ENCODE assay signal across 34 cellular contexts in genomic region chr17:45195424-45195823, GRCh38. TPM values are rescaled to one million over a fixed set of nuclear protein-coding genes. Genes with fewer than 3 reads are reported as not detected.
DNase-seq lines count a peak whose midpoint lies in the region; ATAC-seq, FAIRE-seq and TF ChIP-seq lines count a peak whose summit lies in the region.
"Had no signal": no experiment of that assay in that cellular context is flagged by ENCODE, and none has a peak within 500 bp of the region (broad histone marks: within the 10 kb centered on the region; RNA-seq: fewer than 3 reads in every experiment).

No MANE protein-coding gene starts in this region.

- H3K4me3 ChIP-seq in A549 (no peak overlapping the region), HEK293 (ENCODE audit: low read depth, low read length) (no peak overlapping the region), K562 (no peak overlapping the region), H1 (ENCODE audit: extremely low read depth in 1 of 4, insufficient read depth in 2 of 4, low read depth in 3 of 4, low read length in 4 of 4) (no peak overlapping the region)
- H3K4me3 ChIP-seq: BLaER1; BLaER1 treated with 17β-estradiol and CSF1 and Interleukin-3, amounts not matched to agents 10 nM and 100 nM had no signal

- ATAC-seq in A549 (no peak), K562 (no peak), GM21367 (IDR thresholded peaks at IDR 0.05; ENCODE audit: unreplicated experiment) (no peak), GM18511 (IDR thresholded peaks at IDR 0.05; ENCODE audit: unreplicated experiment) (no peak)
- ATAC-seq: CD8-positive, alpha-beta T cell had no signal

- H3K27me3 ChIP-seq in K562 (ENCODE audit: control insufficient read depth in 2 of 2, insufficient read depth in 2 of 2, low read length in 2 of 2) = no peaks in the 10 kb centered on the region; a peak in 2 of 5 replicates
- H3K27me3 ChIP-seq in H1 (replicated peaks in 1 of 4; ENCODE audit: control insufficient read depth in 3 of 4, extremely low read depth in 1 of 4, insufficient read depth in 3 of 4, low read length in 3 of 4) = no peaks in the 10 kb centered on the region
- H3K27me3 ChIP-seq: BE2C; BLaER1; BLaER1 treated with 17β-estradiol and CSF1 and Interleukin-3, amounts not matched to agents 10 nM and 100 nM had no signal

- TF ChIP-seq POLR2A in A549 (IDR thresholded peaks at IDR 0.05; ENCODE audit: low read length) (no peak), K562 (conservative IDR thresholded peaks at IDR 0.05) (no peak), H1 (IDR thresholded peaks at IDR 0.05; ENCODE audit: control extremely low read depth in 1 of 2, low read depth in 2 of 2, low read length in 2 of 2) (no peak)

- no peak overlapping the region for H2BK5ac ChIP-seq in H1 (ENCODE audit: low read depth, low read length)

- H3K27ac ChIP-seq in A549 (peak overlapping the region; percentile 86; a peak in 3 of 6 replicates), HEK293 (ENCODE audit: extremely low read depth, low read depth, low read length) (no peak overlapping the region), K562 (ENCODE audit: extremely low read depth, low read depth, low read length) (no peak overlapping the region), H1 (ENCODE audit: low read depth, low read length) (no peak overlapping the region)
- H3K27ac ChIP-seq: 22Rv1, BLaER1, C4-2B had no signal

- no peak overlapping the region for H4K5ac ChIP-seq in H1 (ENCODE audit: insufficient read length, low read depth, low read length)

- FAIRE-seq in A549 (lab: Jason Lieb, UNC) (no peak), K562 (lab: Jason Lieb, UNC) (no peak), H1 (lab: Jason Lieb, UNC) (no peak)
- FAIRE-seq: A204.1, D721Med had no signal

- H3K79me2 ChIP-seq in K562 (ENCODE audit: control insufficient read depth, insufficient read depth, low read length) = no peaks in the 10 kb centered on the region
- H3K79me2 ChIP-seq in H1 (ENCODE audit: control insufficient read depth in 1 of 2, insufficient read depth in 2 of 2, low read length in 2 of 2) = no peaks in the 10 kb centered on the region

- TF ChIP-seq CTCF in A549 (IDR thresholded peaks at IDR 0.05) (no peak), HEK293 (tag by site-specific recombination; IDR thresholded peaks at IDR 0.05) (no peak), K562 (IDR thresholded peaks at IDR 0.05 in 2 of 3, conservative IDR thresholded peaks at IDR 0.05 in 1 of 3; ENCODE audit: insufficient read depth in 2 of 3, low read depth in 1 of 3, low read length in 3 of 3) (no peak), H1 (IDR thresholded peaks at IDR 0.05; ENCODE audit: control extremely low read depth in 1 of 3, insufficient read depth in 1 of 3, low read depth in 1 of 3, low read length in 3 of 3) (no peak)

- H2BK12ac ChIP-seq in H1 (ENCODE audit: low read depth, low read length) = no peak overlapping the region

- no peak overlapping the region for H3K14ac ChIP-seq in H1 (ENCODE audit: insufficient read length)

- no peak overlapping the region for H3K9ac ChIP-seq in K562 (ENCODE audit: insufficient read depth in 1 of 2, low read depth in 2 of 2, low read length in 2 of 2)
- H3K9ac ChIP-seq in H1 (replicated peaks in 1 of 4; ENCODE audit: extremely low read depth in 1 of 4, low read depth in 3 of 4, low read length in 3 of 4) = no peak overlapping the region
- H3K9ac ChIP-seq: BLaER1; BLaER1 treated with 17β-estradiol and CSF1 and Interleukin-3, amounts not matched to agents 10 nM and 100 nM had no signal

- H3K9me3 ChIP-seq in A549 = no peaks in the 10 kb centered on the region
- no peaks in the 10 kb centered on the region for H3K9me3 ChIP-seq in HEK293 (ENCODE audit: control insufficient read depth, insufficient read depth, low read depth, low read length)
- no peaks in the 10 kb centered on the region for H3K9me3 ChIP-seq in K562 (replicated peaks; ENCODE audit: control insufficient read depth, insufficient read depth, low read depth, low read length)
- no peaks in the 10 kb centered on the region for H3K9me3 ChIP-seq in H1 (ENCODE audit: insufficient read depth in 2 of 2, low read depth in 1 of 2, low read length in 1 of 2)
- H3K9me3 ChIP-seq: BE2C, BLaER1 had no signal

- no peaks in the 10 kb centered on the region for H3K36me3 ChIP-seq in HEK293 (ENCODE audit: control insufficient read depth in 2 of 2, insufficient read depth in 1 of 2, low read length in 2 of 2)
- H3K36me3 ChIP-seq in K562 (ENCODE audit: control insufficient read depth, insufficient read depth, low read length) = no peaks in the 10 kb centered on the region
- H3K36me3 ChIP-seq in H1 (ENCODE audit: control insufficient read depth in 2 of 4, insufficient read depth in 4 of 4, low read length in 3 of 4) = no peaks in the 10 kb centered on the region
- H3K36me3 ChIP-seq: BE2C; BLaER1; BLaER1 treated with 17β-estradiol and CSF1 and Interleukin-3, amounts not matched to agents 10 nM and 100 nM had no signal

- H3K4me2 ChIP-seq in A549 (no peak overlapping the region), K562 (ENCODE audit: insufficient read depth, low read length) (no peak overlapping the region), H1 (ENCODE audit: insufficient read depth in 1 of 2, low read depth in 2 of 2, low read length in 2 of 2) (no peak overlapping the region)
- H3K4me2 ChIP-seq: BLaER1; BLaER1 treated with 17β-estradiol and CSF1 and Interleukin-3, amounts not matched to agents 10 nM and 100 nM had no signal

- TF ChIP-seq EP300 in A549 (IDR thresholded peaks at IDR 0.05) (no peak), K562 (IDR thresholded peaks at IDR 0.05; ENCODE audit: low read length) (no peak), H1 (IDR thresholded peaks at IDR 0.05; ENCODE audit: borderline replicate concordance in 1 of 2, low read depth in 2 of 2, low read length in 2 of 2) (no peak)

- no peak overlapping the region for H2BK20ac ChIP-seq in H1 (ENCODE audit: low read length)

- no peaks in the 10 kb centered on the region for H3K79me1 ChIP-seq in H1 (ENCODE audit: low read depth, low read length)

- H3K23ac ChIP-seq in H1 (ENCODE audit: insufficient read length) = no peak overlapping the region

- DNase-seq in A549 (ENCODE audit: low read depth in 1 of 2, low spot score in 1 of 2) (no peak), K562 (ENCODE audit: extremely low read depth in 1 of 4, low spot score in 3 of 4) (no peak), H1 (ENCODE audit: low read depth in 1 of 2, low spot score in 2 of 2) (no peak), T-helper 1 cell (no peak), medulla oblongata (ENCODE audit: extremely low spot score) (no peak)
- DNase-seq: 8988T; ACHN; AML-193; BE2C; C1 segment of cervical spinal cord; Caco-2; Calu3; CD4-positive, alpha-beta memory T cell; CD4-positive, alpha-beta T cell; CD4-positive, CD25-positive, alpha-beta regulatory T cell; CD8-positive, alpha-beta memory T cell; CD8-positive, alpha-beta T cell; COR-L47; DMS 273 treated with DMSO at 0.1 percent for 48 hours; DMS153; DMS53; DMS79; DMS79 treated with DMSO at 0.1 percent for 48 hours; DND-41; EL had no signal

- no peak overlapping the region for H4K91ac ChIP-seq in H1 (replicated peaks; ENCODE audit: insufficient read length, low read length)

- H2AFZ ChIP-seq in K562 (ENCODE audit: low read depth, low read length) = no peak overlapping the region
- no peak overlapping the region for H2AFZ ChIP-seq in H1 (ENCODE audit: low read length)

- H2BK15ac ChIP-seq in H1 (ENCODE audit: low read length) = no peak overlapping the region

- CTCF ChIA-PET in A549 (lab: Yijun Ruan, JAX) (interaction anchor here (20.4 to 52.3 kb wide), 2 partner anchors 31 to 61 kb away, joined by 639 to 2147 read pairs; partner anchors contain the start of genes ACBD4, HEXIM1, HEXIM2 and PLCD3), HEK293 (lab: Yijun Ruan, JAX) (interaction anchor here (1.6 to 10.8 kb wide), 2 partner anchors 45 to 59 kb away, joined by 13 to 301 read pairs; partner anchors contain the start of gene ACBD4), K562 (lab: Yijun Ruan, JAX; ENCODE audit: low intra/inter-chr PET ratio) (interaction anchor here (7.5 kb wide), 1 partner anchor 61 kb away, joined by 165 read pairs; the partner anchor contains the start of genes ACBD4 and PLCD3), H1 (lab: Charles Lee; ENCODE audit: partially characterized antibody) (interaction anchor here (0.6 to 11.9 kb wide), 7 partner anchors 9 to 847 kb away, joined by 3 to 187 read pairs (median 4); partner anchors contain the start of genes ACBD4, HEXIM1, HEXIM2 and PLCD3)

- no peak overlapping the region for H2AK5ac ChIP-seq in H1 (ENCODE audit: low read depth, low read length)

- intact Hi-C loops in K562 (cut with micrococcal nuclease) = no loop called here

- no peaks in the 10 kb centered on the region for H3K23me2 ChIP-seq in H1 (ENCODE audit: low read depth, low read length)

- BruUV-seq in K562 (replicated peaks; lab: Mats Ljungman, UMichigan) = no TSS peak

- H4K20me1 ChIP-seq in K562 (replicated peaks; ENCODE audit: control insufficient read depth, insufficient read depth, low read length) (no peaks in the 10 kb centered on the region), H1 (replicated peaks in 1 of 2; ENCODE audit: control insufficient read depth in 1 of 2, insufficient read depth in 2 of 2, low read length in 2 of 2) (no peaks in the 10 kb centered on the region)
- H4K20me1 ChIP-seq: BLaER1; BLaER1 treated with 17β-estradiol and CSF1 and Interleukin-3, amounts not matched to agents 10 nM and 100 nM had no signal

- no peak for TF ChIP-seq RAD21 in A549 (conservative IDR thresholded peaks at IDR 0.05 in 1 of 2, IDR thresholded peaks at IDR 0.05 in 1 of 2)
- TF ChIP-seq RAD21 in K562 (CRISPR knock-in tag; conservative IDR thresholded peaks at IDR 0.05 in 1 of 2, IDR thresholded peaks at IDR 0.05 in 1 of 2) = no peak
- no peak for TF ChIP-seq RAD21 in H1 (IDR thresholded peaks at IDR 0.05 in 1 of 2, conservative IDR thresholded peaks at IDR 0.05 in 1 of 2; ENCODE audit: low read depth in 2 of 2, low read length in 2 of 2)

- H3K56ac ChIP-seq in H1 (replicated peaks; ENCODE audit: insufficient read length, low read depth, low read length) = no peak overlapping the region

- H2BK120ac ChIP-seq in H1 (replicated peaks; ENCODE audit: low read depth, low read length) = no peak overlapping the region

- H3K18ac ChIP-seq in H1 (ENCODE audit: extremely low read depth, low read length) = no peak overlapping the region

- in situ Hi-C loops in K562 (cut with MboI) = loop anchor here (5.0 kb wide), 1 partner anchor 58 kb away; the partner anchor contains the start of gene ACBD4

- no peak overlapping the region for H4K8ac ChIP-seq in H1 (ENCODE audit: extremely low read depth, insufficient read depth, low read length)

- no peaks in the 10 kb centered on the region for H3K9me1 ChIP-seq in K562 (ENCODE audit: control insufficient read depth, insufficient read depth, low read length)

- no peak overlapping the region for H3K4ac ChIP-seq in H1 (replicated peaks; ENCODE audit: insufficient read length, low read depth, low read length)

- H3K4me1 ChIP-seq in A549 = peaks cover 64% of the 10 kb centered on the region
- peaks cover 6% of the 10 kb centered on the region for H3K4me1 ChIP-seq in HEK293 (ENCODE audit: control insufficient read depth, insufficient read depth, low read length)
- H3K4me1 ChIP-seq in K562 (replicated peaks in 1 of 2; ENCODE audit: control insufficient read depth in 2 of 2, insufficient read depth in 2 of 2, low read length in 2 of 2) = peaks cover 10 to 12% of the 10 kb centered on the region in 2 experiments
- peaks cover 2 to 9% (median 7%) of the 10 kb centered on the region in 4 experiments; a peak in 5 of 7 replicates for H3K4me1 ChIP-seq in H1 (replicated peaks in 1 of 4; ENCODE audit: control insufficient read depth in 3 of 4, insufficient read depth in 4 of 4, low read length in 3 of 4)

- POLR2A ChIA-PET in A549 (lab: Yijun Ruan, JAX) (interaction anchor here (0.7 to 10.7 kb wide), 4 partner anchors 19 to 45 kb away, joined by 4 to 352 read pairs (median 8); partner anchors contain the start of genes HEXIM1 and HEXIM2), HEK293 (lab: Yijun Ruan, JAX) (interaction anchor here (0.7 to 10.4 kb wide), 3 partner anchors 34 to 291 kb away, joined by 4 to 213 read pairs (median 5); partner anchors contain the start of genes HEXIM1 and HEXIM2), K562 (lab: Yijun Ruan, JAX) (interaction anchor here (0.6 to 1.6 kb wide), 3 partner anchors 12 to 46 kb away, joined by 3 to 22 read pairs (median 6); partner anchors contain the start of gene HEXIM1), H1 (lab: Charles Lee; ENCODE audit: partially characterized antibody) (interaction anchor here (0.9 to 10.4 kb wide), 4 partner anchors 19 to 60 kb away, joined by 3 to 199 read pairs (median 20); partner anchors contain the start of genes ACBD4 and HEXIM1)

RNA-seq across cellular contexts. Expression of gene FMNL1, which starts 26.3 kb away (rescaled TPM):
- polyA plus RNA-seq in A549 (2011; rRNA removed) = 8.6 and 17.5 TPM in 2 replicates
- polyA plus RNA-seq in A549 (2012; cell fraction: cytosol; rRNA removed) = 40.3 and 42.8 TPM in 2 replicates
- polyA plus RNA-seq in A549 (2012; cell fraction: nucleus; rRNA removed) = 91.1 and 105 TPM in 2 replicates
- polyA plus RNA-seq in A549 (2017; fragmentation: RNase III; extraction: RNeasy Plus Mini Kit Qiagen cat#74134 plus additional on column Dnase treatment) = 43.9 to 47.9 TPM (median 44.0 TPM) in 3 replicates
- 29.7 and 46.8 TPM in 2 replicates for polyA minus RNA-seq in A549 (2011; rRNA and poly(A)+ RNA removed)
- total RNA-seq in K562 (2011; cell fraction: chromatin; rRNA removed; ENCODE audit: low replicate concordance) = 52.9 and 134 TPM in 2 replicates
- total RNA-seq in K562 (2011; cell fraction: nucleolus; rRNA removed) = 50.8 and 62.5 TPM in 2 replicates
- total RNA-seq in K562 (2011; cell fraction: nucleoplasm; rRNA removed) = 48.8 and 58.4 TPM in 2 replicates
- 6.9 and 10.1 TPM in 2 replicates for total RNA-seq in K562 (2014; rRNA removed)
- 5.7 and 5.8 TPM in 2 replicates for total RNA-seq in K562 (2014; rRNA removed; fragmentation: Illumina TruSeq; extraction: Trizol)
- 8.3 and 10.7 TPM in 2 replicates for total RNA-seq in K562 (2015; rRNA removed; fragmentation: Illumina TruSeq; extraction: Trizol)
- total RNA-seq in K562 (2021) = 32.1 and 36.6 TPM in 2 replicates
- 7.7 TPM in 2 replicates for polyA plus RNA-seq in K562 (2011; rRNA removed)
- polyA plus RNA-seq in K562 (2011; cell fraction: cytosol; rRNA removed) = 6.3 and 8.7 TPM in 2 replicates
- 57.8 and 61.3 TPM in 2 replicates for polyA plus RNA-seq in K562 (2011; cell fraction: nucleus; rRNA removed)
- polyA plus RNA-seq in K562 (2012) = 40.6 and 95.2 TPM in 2 replicates
- 24.1 and 31.8 TPM in 2 replicates for polyA plus RNA-seq in K562 (2014; fragmentation: Illumina TruSeq; extraction: Trizol)
- 1 to 10 TPM in 1 of 2 experiments, under 1 TPM in 1; 0.70 to 1.3 TPM for polyA plus RNA-seq in K562 (2014; fragmentation: Nextera tagmentation; extraction: Ambion mirVana)
- 16.6 and 16.9 TPM in 2 replicates for polyA plus RNA-seq in K562 (2014; rRNA removed)
- 3.6 and 10.5 TPM in 2 replicates for polyA minus RNA-seq in K562 (2011; rRNA and poly(A)+ RNA removed)
- 19.9 and 27.9 TPM in 2 replicates for polyA minus RNA-seq in K562 (2011; cell fraction: cytosol; rRNA and poly(A)+ RNA removed)
- 14.5 and 19.8 TPM in 2 replicates for polyA minus RNA-seq in K562 (2011; cell fraction: nucleus; rRNA and poly(A)+ RNA removed)
- 8.6 and 9.8 TPM in 2 replicates for total RNA-seq in H1 (2021; fragmentation: NEBNext Ultra II Directional; extraction: Animal tissue kit (Norgen Biotek cat#: 25700))
- polyA plus RNA-seq in H1 (2011; rRNA removed) = 2.5 and 5.3 TPM in 2 replicates
- 3.5 TPM for polyA plus RNA-seq in H1 (2011; cell fraction: cytosol; rRNA removed)
- 17.2 TPM for polyA plus RNA-seq in H1 (2011; cell fraction: nucleus; rRNA removed)
- polyA plus RNA-seq in H1 (2012, experiment 1 of 2) = 6.9 to 11.7 TPM (median 8.4 TPM) in 4 replicates
- polyA plus RNA-seq in H1 (2012, experiment 2 of 2) = 7.1 TPM
- polyA plus RNA-seq in H1 (2013, experiment 1 of 2) = 6.8 TPM
- 7.0 TPM for polyA plus RNA-seq in H1 (2013, experiment 2 of 2)
- polyA minus RNA-seq in H1 (2011; rRNA and poly(A)+ RNA removed) = 1.9 and 2.8 TPM in 2 replicates
- polyA minus RNA-seq in H1 (2011; cell fraction: cytosol; rRNA and poly(A)+ RNA removed) = 3.7 TPM
- 6.9 TPM for polyA minus RNA-seq in H1 (2011; cell fraction: nucleus; rRNA and poly(A)+ RNA removed)

RNA-seq across cellular contexts. Expression of gene HEXIM2, which starts 33.7 kb away (rescaled TPM):
- 14.5 and 15.5 TPM in 2 replicates for polyA plus RNA-seq in A549 (2011; rRNA removed)
- 15.9 and 18.5 TPM in 2 replicates for polyA plus RNA-seq in A549 (2012; cell fraction: cytosol; rRNA removed)
- 17.5 and 17.7 TPM in 2 replicates for polyA plus RNA-seq in A549 (2012; cell fraction: nucleus; rRNA removed)
- polyA plus RNA-seq in A549 (2017; fragmentation: RNase III; extraction: RNeasy Plus Mini Kit Qiagen cat#74134 plus additional on column Dnase treatment) = 16.1 to 23.1 TPM (median 21.2 TPM) in 3 replicates
- 10.0 and 13.8 TPM in 2 replicates for polyA minus RNA-seq in A549 (2011; rRNA and poly(A)+ RNA removed)
- total RNA-seq in K562 (2011; cell fraction: chromatin; rRNA removed; ENCODE audit: low replicate concordance) = 1.4 TPM in 1 of 2 replicates, not detected in the other
- total RNA-seq in K562 (2011; cell fraction: nucleolus; rRNA removed) = 0.83 and 1.2 TPM in 2 replicates
- 0.69 and 1.2 TPM in 2 replicates for total RNA-seq in K562 (2011; cell fraction: nucleoplasm; rRNA removed)
- 2.7 and 3.4 TPM in 2 replicates for total RNA-seq in K562 (2014; rRNA removed)
- total RNA-seq in K562 (2014; rRNA removed; fragmentation: Illumina TruSeq; extraction: Trizol) = 0.29 and 0.69 TPM in 2 replicates
- total RNA-seq in K562 (2015; rRNA removed; fragmentation: Illumina TruSeq; extraction: Trizol) = 1.4 and 1.8 TPM in 2 replicates
- total RNA-seq in K562 (2021) = 2.0 and 2.1 TPM in 2 replicates
- polyA plus RNA-seq in K562 (2011; rRNA removed) = 1.1 and 1.6 TPM in 2 replicates
- 1.7 and 2.5 TPM in 2 replicates for polyA plus RNA-seq in K562 (2011; cell fraction: cytosol; rRNA removed)
- polyA plus RNA-seq in K562 (2011; cell fraction: nucleus; rRNA removed) = 0.98 and 1.1 TPM in 2 replicates
- 2.3 and 2.8 TPM in 2 replicates for polyA plus RNA-seq in K562 (2012)
- 1.1 and 1.9 TPM in 2 replicates for polyA plus RNA-seq in K562 (2014; fragmentation: Illumina TruSeq; extraction: Trizol)
- not detected for polyA plus RNA-seq in K562 (2014; fragmentation: Nextera tagmentation; extraction: Ambion mirVana)
- 0.86 and 1.8 TPM in 2 replicates for polyA plus RNA-seq in K562 (2014; rRNA removed)
- polyA minus RNA-seq in K562 (2011; rRNA and poly(A)+ RNA removed) = 0.46 and 0.72 TPM in 2 replicates
- polyA minus RNA-seq in K562 (2011; cell fraction: cytosol; rRNA and poly(A)+ RNA removed) = not detected in 2 replicates
- 0.54 and 1.3 TPM in 2 replicates for polyA minus RNA-seq in K562 (2011; cell fraction: nucleus; rRNA and poly(A)+ RNA removed)
- total RNA-seq in H1 (2021; fragmentation: NEBNext Ultra II Directional; extraction: Animal tissue kit (Norgen Biotek cat#: 25700)) = 13.2 and 13.9 TPM in 2 replicates
- polyA plus RNA-seq in H1 (2011; rRNA removed) = 7.5 and 10.6 TPM in 2 replicates
- 11.8 TPM for polyA plus RNA-seq in H1 (2011; cell fraction: cytosol; rRNA removed)
- polyA plus RNA-seq in H1 (2011; cell fraction: nucleus; rRNA removed) = 9.0 TPM
- polyA plus RNA-seq in H1 (2012, experiment 1 of 2) = 7.8 to 13.6 TPM (median 12.5 TPM) in 4 replicates
- 13.0 TPM for polyA plus RNA-seq in H1 (2012, experiment 2 of 2)
- 4.2 TPM for polyA plus RNA-seq in H1 (2013, experiment 1 of 2)
- 4.1 TPM for polyA plus RNA-seq in H1 (2013, experiment 2 of 2)
- 5.9 and 6.0 TPM in 2 replicates for polyA minus RNA-seq in H1 (2011; rRNA and poly(A)+ RNA removed)
- polyA minus RNA-seq in H1 (2011; cell fraction: cytosol; rRNA and poly(A)+ RNA removed) = 5.0 TPM
- 5.5 TPM for polyA minus RNA-seq in H1 (2011; cell fraction: nucleus; rRNA and poly(A)+ RNA removed)

RNA-seq across cellular contexts. Expression of gene HEXIM1, which starts 47.1 kb away (rescaled TPM):
- polyA plus RNA-seq in A549 (2011; rRNA removed) = 39.3 and 54.0 TPM in 2 replicates
- polyA plus RNA-seq in A549 (2012; cell fraction: cytosol; rRNA removed) = 64.8 and 66.9 TPM in 2 replicates
- 44.8 and 55.9 TPM in 2 replicates for polyA plus RNA-seq in A549 (2012; cell fraction: nucleus; rRNA removed)
- polyA plus RNA-seq in A549 (2017; fragmentation: RNase III; extraction: RNeasy Plus Mini Kit Qiagen cat#74134 plus additional on column Dnase treatment) = 118 to 143 TPM (median 131 TPM) in 3 replicates
- 17.3 and 25.6 TPM in 2 replicates for polyA minus RNA-seq in A549 (2011; rRNA and poly(A)+ RNA removed)
- total RNA-seq in K562 (2011; cell fraction: chromatin; rRNA removed; ENCODE audit: low replicate concordance) = 13.2 and 13.4 TPM in 2 replicates
- total RNA-seq in K562 (2011; cell fraction: nucleolus; rRNA removed) = 10.9 and 13.0 TPM in 2 replicates
- total RNA-seq in K562 (2011; cell fraction: nucleoplasm; rRNA removed) = 15.3 and 17.7 TPM in 2 replicates
- total RNA-seq in K562 (2014; rRNA removed) = 18.5 and 18.8 TPM in 2 replicates
- 4.0 and 4.2 TPM in 2 replicates for total RNA-seq in K562 (2014; rRNA removed; fragmentation: Illumina TruSeq; extraction: Trizol)
- 6.6 and 7.3 TPM in 2 replicates for total RNA-seq in K562 (2015; rRNA removed; fragmentation: Illumina TruSeq; extraction: Trizol)
- 21.4 and 28.3 TPM in 2 replicates for total RNA-seq in K562 (2021)
- polyA plus RNA-seq in K562 (2011; rRNA removed) = 7.9 and 9.1 TPM in 2 replicates
- 8.8 and 11.7 TPM in 2 replicates for polyA plus RNA-seq in K562 (2011; cell fraction: cytosol; rRNA removed)
- 7.8 and 10.5 TPM in 2 replicates for polyA plus RNA-seq in K562 (2011; cell fraction: nucleus; rRNA removed)
- 18.0 and 23.2 TPM in 2 replicates for polyA plus RNA-seq in K562 (2012)
- 20.9 and 27.2 TPM in 2 replicates for polyA plus RNA-seq in K562 (2014; fragmentation: Illumina TruSeq; extraction: Trizol)
- polyA plus RNA-seq in K562 (2014; fragmentation: Nextera tagmentation; extraction: Ambion mirVana) = 1 to 10 TPM; 1.4 to 1.6 TPM
- polyA plus RNA-seq in K562 (2014; rRNA removed) = 24.4 and 26.2 TPM in 2 replicates
- polyA minus RNA-seq in K562 (2011; rRNA and poly(A)+ RNA removed) = 3.2 and 4.6 TPM in 2 replicates
- polyA minus RNA-seq in K562 (2011; cell fraction: cytosol; rRNA and poly(A)+ RNA removed) = 5.6 and 6.3 TPM in 2 replicates
- polyA minus RNA-seq in K562 (2011; cell fraction: nucleus; rRNA and poly(A)+ RNA removed) = 3.8 and 7.1 TPM in 2 replicates
- total RNA-seq in H1 (2021; fragmentation: NEBNext Ultra II Directional; extraction: Animal tissue kit (Norgen Biotek cat#: 25700)) = 36.9 and 38.3 TPM in 2 replicates
- 9.1 and 11.1 TPM in 2 replicates for polyA plus RNA-seq in H1 (2011; rRNA removed)
- 14.0 TPM for polyA plus RNA-seq in H1 (2011; cell fraction: cytosol; rRNA removed)
- polyA plus RNA-seq in H1 (2011; cell fraction: nucleus; rRNA removed) = 10.2 TPM
- polyA plus RNA-seq in H1 (2012, experiment 1 of 2) = 16.8 to 21.8 TPM (median 20.6 TPM) in 4 replicates
- 7.1 TPM for polyA plus RNA-seq in H1 (2012, experiment 2 of 2)
- polyA plus RNA-seq in H1 (2013, experiment 1 of 2) = 18.9 TPM
- 18.6 TPM for polyA plus RNA-seq in H1 (2013, experiment 2 of 2)
- 2.5 and 3.5 TPM in 2 replicates for polyA minus RNA-seq in H1 (2011; rRNA and poly(A)+ RNA removed)
- 6.5 TPM for polyA minus RNA-seq in H1 (2011; cell fraction: cytosol; rRNA and poly(A)+ RNA removed)
- 7.7 TPM for polyA minus RNA-seq in H1 (2011; cell fraction: nucleus; rRNA and poly(A)+ RNA removed)

RNA-seq across cellular contexts. Expression of gene ACBD4, which starts 59.9 kb away (rescaled TPM):
- polyA plus RNA-seq in A549 (2011; rRNA removed) (11.2 and 11.4 TPM in 2 replicates), A549 (2017; fragmentation: RNase III; extraction: RNeasy Plus Mini Kit Qiagen cat#74134 plus additional on column Dnase treatment) (13.0 to 14.8 TPM (median 13.7 TPM) in 3 replicates), K562 (2011; rRNA removed) (6.9 and 9.1 TPM in 2 replicates), K562 (2014; fragmentation: Illumina TruSeq; extraction: Trizol) (4.6 and 5.4 TPM in 2 replicates), K562 (2014; fragmentation: Nextera tagmentation; extraction: Ambion mirVana) (under 1 TPM; 0.14 to 0.15 TPM), K562 (2014; rRNA removed) (5.6 and 7.0 TPM in 2 replicates), H1 (2011; rRNA removed) (7.3 and 14.2 TPM in 2 replicates)
- polyA plus RNA-seq in A549 (2012; cell fraction: cytosol; rRNA removed) = 9.6 and 13.5 TPM in 2 replicates
- polyA plus RNA-seq in A549 (2012; cell fraction: nucleus; rRNA removed) = 34.8 and 36.5 TPM in 2 replicates
- 10.6 and 12.4 TPM in 2 replicates for polyA minus RNA-seq in A549 (2011; rRNA and poly(A)+ RNA removed)
- total RNA-seq in K562 (2011; cell fraction: chromatin; rRNA removed; ENCODE audit: low replicate concordance) = 14.7 and 39.0 TPM in 2 replicates
- 32.7 and 33.0 TPM in 2 replicates for total RNA-seq in K562 (2011; cell fraction: nucleolus; rRNA removed)
- total RNA-seq in K562 (2011; cell fraction: nucleoplasm; rRNA removed) = 14.5 and 17.5 TPM in 2 replicates
- total RNA-seq in K562 (2014; rRNA removed) (5.5 and 6.3 TPM in 2 replicates), K562 (2014; rRNA removed; fragmentation: Illumina TruSeq; extraction: Trizol) (1.6 and 2.1 TPM in 2 replicates), K562 (2015; rRNA removed; fragmentation: Illumina TruSeq; extraction: Trizol) (2.0 and 2.1 TPM in 2 replicates), K562 (2021) (4.7 and 5.7 TPM in 2 replicates)
- 4.9 and 7.5 TPM in 2 replicates for polyA plus RNA-seq in K562 (2011; cell fraction: cytosol; rRNA removed)
- polyA plus RNA-seq in K562 (2011; cell fraction: nucleus; rRNA removed) = 24.3 and 48.8 TPM in 2 replicates
- 6.1 and 12.0 TPM in 2 replicates for polyA plus RNA-seq in K562 (2012)
- polyA minus RNA-seq in K562 (2011; rRNA and poly(A)+ RNA removed) = 1.8 and 2.6 TPM in 2 replicates
- polyA minus RNA-seq in K562 (2011; cell fraction: cytosol; rRNA and poly(A)+ RNA removed) = 3.7 and 4.4 TPM in 2 replicates
- polyA minus RNA-seq in K562 (2011; cell fraction: nucleus; rRNA and poly(A)+ RNA removed) = 17.5 and 22.5 TPM in 2 replicates
- total RNA-seq in H1 (2021; fragmentation: NEBNext Ultra II Directional; extraction: Animal tissue kit (Norgen Biotek cat#: 25700)) = 9.3 and 10.7 TPM in 2 replicates
- polyA plus RNA-seq in H1 (2011; cell fraction: cytosol; rRNA removed) = 15.5 TPM
- polyA plus RNA-seq in H1 (2011; cell fraction: nucleus; rRNA removed) = 47.3 TPM
- polyA plus RNA-seq in H1 (2012, experiment 1 of 2) = 10.5 to 14.1 TPM (median 12.7 TPM) in 4 replicates
- 9.2 TPM for polyA plus RNA-seq in H1 (2012, experiment 2 of 2)
- 9.3 TPM for polyA plus RNA-seq in H1 (2013, experiment 1 of 2)
- 7.3 TPM for polyA plus RNA-seq in H1 (2013, experiment 2 of 2)
- polyA minus RNA-seq in H1 (2011; rRNA and poly(A)+ RNA removed) = 7.1 and 7.7 TPM in 2 replicates
- 8.5 TPM for polyA minus RNA-seq in H1 (2011; cell fraction: cytosol; rRNA and poly(A)+ RNA removed)
- 18.7 TPM for polyA minus RNA-seq in H1 (2011; cell fraction: nucleus; rRNA and poly(A)+ RNA removed)

Comparison
In these comparisons a context has a peak if more than half of its experiments do, and no peak if none do; other contexts are left out.
1. H3K27ac ChIP-seq: peak in A549 (2 of 2); none in HEK293 (single experiment), K562 (single experiment) and H1 (single experiment).